ENCODE assay signal across 7 cellular contexts in the genomic region with DNA sequence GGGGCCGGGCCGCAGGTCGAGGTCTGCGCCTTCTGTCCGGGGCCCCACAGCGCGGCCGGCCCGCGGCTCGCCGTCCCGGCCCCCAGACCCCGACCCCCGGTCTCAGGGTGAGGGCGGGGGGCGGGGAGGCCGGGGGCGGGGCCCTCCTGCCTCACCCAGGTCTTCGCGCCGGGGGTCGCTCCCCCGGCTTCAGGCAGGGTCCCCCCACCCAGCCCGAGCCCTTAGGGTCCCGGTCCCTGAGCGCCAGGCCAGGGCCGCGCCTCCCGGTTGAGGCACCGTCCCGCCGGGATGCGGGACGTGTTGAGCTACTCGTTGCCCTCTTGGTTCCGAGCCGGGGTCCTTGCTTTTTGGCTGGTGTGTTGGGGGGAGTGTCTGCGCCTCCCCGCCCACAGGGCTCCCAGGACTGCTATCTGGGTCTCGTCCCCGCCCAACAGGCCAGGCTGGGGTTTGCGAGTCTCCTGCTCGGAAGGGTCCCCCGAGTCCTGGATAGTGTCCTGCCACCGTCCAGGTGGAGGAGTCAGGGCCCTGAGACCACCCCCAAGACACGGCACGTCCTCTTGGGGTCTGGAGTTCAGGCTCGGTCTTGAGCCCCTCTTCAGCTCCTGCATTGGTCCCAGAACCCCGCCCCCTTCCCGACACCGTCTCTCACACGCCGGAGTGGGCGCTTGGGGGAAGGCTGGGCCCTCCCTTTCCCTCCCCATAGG. TPM values are rescaled to one million over a fixed set of nuclear protein-coding genes. Genes with fewer than 3 reads are reported as not detected.
DNase-seq lines count a peak whose midpoint lies in the region; ATAC-seq, FAIRE-seq and TF ChIP-seq lines count a peak whose summit lies in the region.

No MANE protein-coding gene starts in this region.

- FAIRE-seq in GM12891 (lab: Jason Lieb, UNC): no peak

- H3K4me1 Mint-ChIP-seq in T-helper 2 cell treated with Interferon-gamma antibody and Interleukin-4, amounts not matched to agents 5 μg/mL and 100 μg/mL, for 36 hours (ENCODE audit: low read depth): peaks cover 13% of the 10 kb centered on the region

- H3K27me3 Mint-ChIP-seq in T-helper 2 cell treated with Interferon-gamma antibody and Interleukin-4, amounts not matched to agents 5 μg/mL and 100 μg/mL, for 36 hours (ENCODE audit: low read depth): no peaks in the 10 kb centered on the region

- H3K9me3 ChIP-seq in endocrine pancreas (ENCODE audit: control insufficient read depth, low read length): no peaks in the 10 kb centered on the region

- H3K4me3 ChIP-seq in endocrine pancreas (ENCODE audit: control insufficient read depth, insufficient read depth, low read length): peak overlapping the region; percentile 52

- H3K9me3 Mint-ChIP-seq in T-helper 2 cell treated with Interferon-gamma antibody and Interleukin-4, amounts not matched to agents 5 μg/mL and 100 μg/mL, for 36 hours: no peaks in the 10 kb centered on the region

- H3K36me3 Mint-ChIP-seq in T-helper 2 cell treated with Interferon-gamma antibody and Interleukin-4, amounts not matched to agents 5 μg/mL and 100 μg/mL, for 36 hours (ENCODE audit: low read depth): peaks cover 6% of the 10 kb centered on the region

- DNase-seq in GM12891 (ENCODE audit: insufficient read length, low spot score): peak; percentile 53
- peak; percentile 25 for DNase-seq in T-helper 2 cell treated with Interferon-gamma antibody and Interleukin-4, amounts not matched to agents 5 μg/mL and 100 μg/mL, for 36 hours (ENCODE audit: low spot score)
- peak; percentile 12 for DNase-seq in myocyte (ENCODE audit: low read depth)
- DNase-seq in NK-92 (lab: John Stamatoyannopoulos, UW; ENCODE audit: unreplicated experiment): no peak

- peak overlapping the region; percentile 85 for H3K27ac Mint-ChIP-seq in T-helper 2 cell treated with Interferon-gamma antibody and Interleukin-4, amounts not matched to agents 5 μg/mL and 100 μg/mL, for 36 hours

- no peak for TF ChIP-seq POLR2A in GM12891 (IDR thresholded peaks at IDR 0.05; ENCODE audit: low read depth, low read length)

- ATAC-seq in HG02885 (IDR thresholded peaks at IDR 0.05; ENCODE audit: poor library complexity, unreplicated experiment) (peak; percentile 13), GM21367 (IDR thresholded peaks at IDR 0.05; ENCODE audit: unreplicated experiment) (no peak)

- H3K27me3 ChIP-seq in endocrine pancreas (ENCODE audit: control insufficient read depth, insufficient read depth, low read length): no peaks in the 10 kb centered on the region

- peak overlapping the region; percentile 85 for H3K4me3 Mint-ChIP-seq in T-helper 2 cell treated with Interferon-gamma antibody and Interleukin-4, amounts not matched to agents 5 μg/mL and 100 μg/mL, for 36 hours

- H3K9ac ChIP-seq in endocrine pancreas (ENCODE audit: control insufficient read depth, insufficient read depth, low read length): peak overlapping the region; percentile 89

- H3K4me1 ChIP-seq in endocrine pancreas (ENCODE audit: control insufficient read depth, insufficient read depth, low read length): peaks cover 4% of the 10 kb centered on the region

- no peaks in the 10 kb centered on the region for H3K36me3 ChIP-seq in endocrine pancreas (ENCODE audit: control insufficient read depth, insufficient read depth, low read length)

TF ChIP-seq in GM12891, 5 proteins besides CTCF, POLR2A, EP300 and RAD21:
- no peak for TF ChIP-seq SPI1 (IDR thresholded peaks at IDR 0.05; ENCODE audit: low read depth, low read length)

RNA-seq across cellular contexts. Expression of a gene that starts 0.5 kb away (rescaled TPM):
- 14.1 TPM for polyA plus RNA-seq in GM12891 (2012; ENCODE audit: low read depth, missing spikeins)
- total RNA-seq in myocyte: 18.0 and 22.2 TPM in 2 replicates
- 19.8 TPM for polyA plus RNA-seq in myocyte (2012)

RNA-seq across cellular contexts. Expression of a gene that starts 22.7 kb away (rescaled TPM):
- polyA plus RNA-seq in GM12891 (2012; ENCODE audit: low read depth, missing spikeins): 2,933 TPM
- 2,539 and 2,715 TPM in 2 replicates for total RNA-seq in myocyte
- 2,426 TPM for polyA plus RNA-seq in myocyte (2012)

RNA-seq across cellular contexts. Expression of a gene that starts 37.1 kb away (rescaled TPM):
- polyA plus RNA-seq in GM12891 (2012; ENCODE audit: low read depth, missing spikeins): 41.6 TPM
- 193 and 269 TPM in 2 replicates for total RNA-seq in myocyte
- 177 TPM for polyA plus RNA-seq in myocyte (2012)

RNA-seq across cellular contexts. Expression of a gene that starts 58.7 kb away (rescaled TPM):
- polyA plus RNA-seq in GM12891 (2012; ENCODE audit: low read depth, missing spikeins): 7.3 TPM
- total RNA-seq in myocyte: 30.1 and 37.1 TPM in 2 replicates
- polyA plus RNA-seq in myocyte (2012): 17.0 TPM
